In genomic region chr3:126539558-126540250, GRCh38 we compare ENCODE assay signal across 17 cellular contexts. TPM values are rescaled to one million over a fixed set of nuclear protein-coding genes. Genes with fewer than 3 reads are reported as not detected.
DNase-seq lines count a peak whose midpoint lies in the region; ATAC-seq and TF ChIP-seq lines count a peak whose summit lies in the region.
"Had no signal": no experiment of that assay in that cellular context is flagged by ENCODE, and none has a peak within 500 bp of the region (broad histone marks: within the 10 kb centered on the region; RNA-seq: fewer than 3 reads in every experiment).

No MANE protein-coding gene starts in this region.

- no peak overlapping the region for H3K27ac Mint-ChIP-seq in type B pancreatic cell
- H3K27ac Mint-ChIP-seq: mesothelial cell of epicardium had no signal

- no peak for ATAC-seq in lower lobe of right lung
- ATAC-seq in HG02610 (IDR thresholded peaks at IDR 0.05; ENCODE audit: unreplicated experiment), result no peak

- H3K27me3 ChIP-seq in adipocyte (replicated peaks; ENCODE audit: control insufficient read depth, insufficient read depth, low read length) (peaks cover 53% of the 10 kb centered on the region), lower lobe of right lung (ENCODE audit: low read depth) (peaks cover 24% of the 10 kb centered on the region)
- H3K27me3 ChIP-seq: ovary had no signal

- no peaks in the 10 kb centered on the region for H3K9me3 ChIP-seq in adipocyte (ENCODE audit: control insufficient read depth, low read length)
- H3K9me3 ChIP-seq in lower lobe of right lung, result no peaks in the 10 kb centered on the region
- H3K9me3 ChIP-seq: A549, ovary had no signal

- H3K9me3 Mint-ChIP-seq in type B pancreatic cell, result no peaks in the 10 kb centered on the region
- H3K9me3 Mint-ChIP-seq: mesothelial cell of epicardium had no signal

- H3K4me3 ChIP-seq in adipocyte (ENCODE audit: low read length), result peak overlapping the region; percentile 21
- no peak overlapping the region for H3K4me3 ChIP-seq in lower lobe of right lung
- H3K4me3 ChIP-seq: A549, ovary had no signal

- H3K36me3 ChIP-seq in adipocyte (ENCODE audit: control insufficient read depth, insufficient read depth, low read length, severe bottlenecking), result no peaks in the 10 kb centered on the region
- no peaks in the 10 kb centered on the region for H3K36me3 ChIP-seq in lower lobe of right lung
- H3K36me3 ChIP-seq: ovary had no signal

- intact Hi-C loops in lower lobe of right lung (cut with DNase I), result no loop called here

- TF ChIP-seq CTCF in lower lobe of right lung (IDR thresholded peaks at IDR 0.05) (no peak), type B pancreatic cell (conservative IDR thresholded peaks at IDR 0.05) (no peak)

- peak; percentile 2 for DNase-seq in activated gamma-delta T cell treated with Interleukin-2 at 50 U/mL for 16 hours
- no peak for DNase-seq in activated gamma-delta T cell (lab: John Stamatoyannopoulos, UW)
- no peak for DNase-seq in adipocyte (ENCODE audit: low read depth)
- DNase-seq in lower lobe of right lung, result peak; percentile 29
- peak; percentile 34 for DNase-seq in type B pancreatic cell (ENCODE audit: extremely low spot score, unreplicated experiment)
- no peak for DNase-seq in amniotic stem cell (lab: John Stamatoyannopoulos, UW)
- DNase-seq in LoVo (ENCODE audit: low spot score), result no peak
- DNase-seq: activated CD4-positive, alpha-beta T cell treated with anti-CD3 and anti-CD28 coated beads for 1 hour; cerebellar nuclear complex; small intestine had no signal

- H3K9ac ChIP-seq in adipocyte (ENCODE audit: low read length), result no peak overlapping the region

- H3K4me1 Mint-ChIP-seq in type B pancreatic cell (ENCODE audit: unreplicated experiment), result no peaks in the 10 kb centered on the region
- H3K4me1 Mint-ChIP-seq: mesothelial cell of epicardium had no signal

- H3K4me1 ChIP-seq in adipocyte (ENCODE audit: control insufficient read depth, insufficient read depth, low read length) (peaks cover 13% of the 10 kb centered on the region), lower lobe of right lung (peaks cover 8% of the 10 kb centered on the region)

- peaks cover 13% of the 10 kb centered on the region for H3K27me3 Mint-ChIP-seq in type B pancreatic cell

- no peak overlapping the region for H3K4me3 Mint-ChIP-seq in type B pancreatic cell
- H3K4me3 Mint-ChIP-seq: mesothelial cell of epicardium had no signal

- no peaks in the 10 kb centered on the region for H3K36me3 Mint-ChIP-seq in type B pancreatic cell
- H3K36me3 Mint-ChIP-seq: mesothelial cell of epicardium had no signal

- no peak overlapping the region for H3K27ac ChIP-seq in lower lobe of right lung
- H3K27ac ChIP-seq: ovary had no signal

RNA-seq across cellular contexts. Expression of gene CHST13, which starts 15.7 kb away (rescaled TPM):
- 1.5 TPM for total RNA-seq in lower lobe of right lung
- total RNA-seq in type B pancreatic cell (ENCODE audit: low replicate concordance), result 0.31 and 0.67 TPM in 2 replicates
- total RNA-seq: HT1080, mesothelial cell of epicardium, RPMI7951 had no signal

RNA-seq across cellular contexts. Expression of gene C3orf22, which starts 19.0 kb away (rescaled TPM):
- total RNA-seq in lower lobe of right lung (not detected), type B pancreatic cell (ENCODE audit: low replicate concordance) (not detected in 2 replicates)
- total RNA-seq: G401, HT1080, RPMI7951 had no signal

RNA-seq across cellular contexts. Expression of gene UROC1, which starts 22.1 kb away (rescaled TPM):
- total RNA-seq in lower lobe of right lung (not detected), type B pancreatic cell (ENCODE audit: low replicate concordance) (not detected in 2 replicates)
- total RNA-seq: G401, mesothelial cell of epicardium, RPMI7951 had no signal

Comparison
In these comparisons a context has a peak if more than half of its experiments do, and no peak if none do; other contexts are left out.
1. DNase-seq: peak in activated gamma-delta T cell treated with Interleukin-2 at 50 U/mL for 16 hours (single experiment), lower lobe of right lung (single experiment) and type B pancreatic cell (single experiment); none in activated gamma-delta T cell (single experiment), adipocyte (single experiment), amniotic stem cell (single experiment) and LoVo (single experiment).